8 cellular contexts compared by ENCODE assay signal in the genomic region with DNA sequence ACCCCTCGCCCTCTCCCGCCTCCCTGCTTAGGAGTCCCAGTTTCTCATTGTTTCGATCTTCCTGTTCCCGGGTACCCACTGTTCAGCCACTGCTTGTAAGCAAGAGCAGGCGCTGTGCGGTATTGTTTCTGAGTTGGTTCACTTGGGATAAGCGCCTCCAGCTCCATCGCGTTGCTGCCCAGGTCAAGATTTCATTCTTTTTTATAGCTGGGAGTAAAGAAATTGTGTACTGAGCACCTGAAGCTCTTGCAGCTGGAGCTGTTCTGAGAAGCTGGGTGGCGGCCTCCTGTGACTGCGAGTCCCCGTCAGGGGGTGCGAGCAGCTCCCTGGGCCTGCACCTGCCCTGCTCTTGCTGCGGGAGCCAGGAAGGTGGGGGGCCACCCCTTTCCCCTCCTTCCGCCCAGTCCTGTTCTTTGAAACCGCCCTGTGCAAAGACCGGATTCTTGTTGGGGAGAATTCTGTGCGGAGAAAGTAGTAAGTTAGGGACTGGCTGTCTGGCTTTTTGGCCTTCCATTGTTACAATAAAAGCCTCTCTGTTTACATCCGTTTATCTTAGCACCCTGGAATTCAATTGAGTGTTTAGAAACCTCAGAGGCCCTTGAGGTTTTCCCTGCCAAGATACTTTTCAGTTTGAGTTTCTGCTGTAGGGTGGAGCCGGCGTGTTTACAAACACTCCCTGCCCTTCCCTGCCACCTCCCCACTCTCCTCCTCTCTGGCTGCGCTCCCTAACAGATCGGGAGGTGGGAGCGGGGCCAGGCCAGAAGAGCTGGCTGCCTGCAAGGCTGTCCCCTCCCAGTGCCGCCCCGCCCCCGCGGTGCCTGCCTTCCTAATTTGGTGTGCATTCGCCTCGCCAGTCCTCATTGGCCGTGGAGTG. TPM values are rescaled to one million over a fixed set of nuclear protein-coding genes. Genes with fewer than 3 reads are reported as not detected.
DNase-seq lines count a peak whose midpoint lies in the region; ATAC-seq, FAIRE-seq and TF ChIP-seq lines count a peak whose summit lies in the region.

No MANE protein-coding gene starts in this region.

- no peak for TF ChIP-seq RAD21 in SK-N-SH (IDR thresholded peaks at IDR 0.05; ENCODE audit: low read length)

- no peak overlapping the region for H3K4me2 ChIP-seq in SK-N-SH

- peak; percentile 21 for TF ChIP-seq POLR2A in transverse colon (IDR thresholded peaks at IDR 0.05)

- peaks cover 38% of the 10 kb centered on the region for H3K36me3 Mint-ChIP-seq in activated naive CD8-positive, alpha-beta T cell treated with anti-CD3 and anti-CD28 coated beads, Interleukin-2, amount 50 U/mL, for 24 hours (ENCODE audit: low read depth)

- peaks cover 30% of the 10 kb centered on the region for H3K79me2 ChIP-seq in SK-N-SH (ENCODE audit: insufficient read depth)

- H3K9ac ChIP-seq in SK-N-SH, result no peak overlapping the region

- H3K4me1 ChIP-seq in SK-N-SH (ENCODE audit: control insufficient read depth in 1 of 2, insufficient read depth in 2 of 2, low read depth in 1 of 2, low read length in 1 of 2) (peaks cover 3 to 24% of the 10 kb centered on the region in 2 experiments; a peak in 3 of 4 replicates), pancreas (peaks cover 5 to 26% (median 19%) of the 10 kb centered on the region in 3 donors), transverse colon (peaks cover 30 to 80% (median 59%) of the 10 kb centered on the region in 4 donors)

- H3K27me3 Mint-ChIP-seq in activated naive CD8-positive, alpha-beta T cell treated with anti-CD3 and anti-CD28 coated beads, Interleukin-2, amount 50 U/mL, for 24 hours, result no peaks in the 10 kb centered on the region

- H3K27me3 ChIP-seq in H7 (ENCODE audit: control insufficient read depth, insufficient read depth, low read length) (no peaks in the 10 kb centered on the region; the same call in 1 of the 2 replicates), SK-N-SH (ENCODE audit: insufficient read depth) (no peaks in the 10 kb centered on the region), pancreas (no peaks in the 10 kb centered on the region), transverse colon (no peaks in the 10 kb centered on the region)

- H3K4me3 Mint-ChIP-seq in activated naive CD8-positive, alpha-beta T cell treated with anti-CD3 and anti-CD28 coated beads, Interleukin-2, amount 50 U/mL, for 24 hours, result peak overlapping the region; percentile 81

- H3K9me2 ChIP-seq in SK-N-SH, result no peaks in the 10 kb centered on the region

- H3K4me1 Mint-ChIP-seq in activated naive CD8-positive, alpha-beta T cell treated with anti-CD3 and anti-CD28 coated beads, Interleukin-2, amount 50 U/mL, for 24 hours, result peaks cover 79% of the 10 kb centered on the region

- ATAC-seq in activated naive CD8-positive, alpha-beta T cell treated with anti-CD3 and anti-CD28 coated beads, Interleukin-2, amount 50 U/mL, for 24 hours, result peak; percentile 76
- peak; percentile 94 for ATAC-seq in Right ventricle myocardium superior (ENCODE audit: poor library complexity)
- peak; percentile 94 to 96 (median 95) for ATAC-seq in pancreas

- H3K36me3 ChIP-seq in H7 (replicated peaks; ENCODE audit: control insufficient read depth, insufficient read depth, low read length) (no peaks in the 10 kb centered on the region; the same call in 1 of the 2 replicates), SK-N-SH (replicated peaks in 1 of 2; ENCODE audit: control insufficient read depth in 1 of 2, insufficient read depth in 2 of 2, low read length in 1 of 2) (peaks cover 27 to 28% of the 10 kb centered on the region in 2 experiments), pancreas (peaks cover 0 to 14% (median 5%) of the 10 kb centered on the region in 3 donors), transverse colon (peaks cover 0 to 3% (median 0%) of the 10 kb centered on the region in 4 donors)

- CTCF ChIA-PET in SK-N-SH (lab: Yijun Ruan, JAX), result interaction anchor here (1.0 to 1.3 kb wide), 2 partner anchors 10 to 20 kb away, joined by 3 read pairs; no protein-coding TSS in a partner anchor

- no peak for TF ChIP-seq CTCF in SK-N-SH (IDR thresholded peaks at IDR 0.05)
- no peak for TF ChIP-seq CTCF in pancreas (IDR thresholded peaks at IDR 0.05)
- no peak for TF ChIP-seq CTCF in transverse colon (IDR thresholded peaks at IDR 0.05)

- in situ Hi-C loops in transverse colon (cut with MboI; ENCODE audit: low pct_ligation_motif_present in 1 of 4, low pct_unique_long_range_greater_than_20kb in 1 of 4, low sequenced_read_pairs in 3 of 4), result loop anchor here in 1 of 4 donors (10.0 kb wide), 1 partner anchor 60 kb away; a partner anchor contains a TSS

- no peaks in the 10 kb centered on the region for H3K9me3 Mint-ChIP-seq in activated naive CD8-positive, alpha-beta T cell treated with anti-CD3 and anti-CD28 coated beads, Interleukin-2, amount 50 U/mL, for 24 hours

- H2AFZ ChIP-seq in SK-N-SH (ENCODE audit: low read depth), result no peak overlapping the region

- H3K9me3 ChIP-seq in SK-N-SH, result no peaks in the 10 kb centered on the region
- no peaks in the 10 kb centered on the region for H3K9me3 ChIP-seq in pancreas
- H3K9me3 ChIP-seq in transverse colon, result no peaks in the 10 kb centered on the region

- peak; percentile 94 for FAIRE-seq in pancreas (lab: Jason Lieb, UNC)

- H3K4me3 ChIP-seq in H7 (ENCODE audit: insufficient read depth, low read depth, low read length) (peak overlapping the region; percentile 0; the same call in 1 of the 2 replicates), SK-N-SH (ENCODE audit: low read depth in 2 of 2, low read length in 1 of 2) (no peak overlapping the region), pancreas (peak overlapping the region in 2 of 4 donors; percentile 7 to 19), transverse colon (peak overlapping the region in 3 of 4 donors; percentile 13 to 43 (median 21))

- POLR2A ChIA-PET in SK-N-SH (lab: Yijun Ruan, JAX), result no interaction called here

- WGBS in SK-N-SH (ENCODE audit: low lambda C conversion rate), result 82% methylated on average over 31 of the region's 31 CpGs
- 18 to 21% methylated on average over 31 of the region's 31 CpGs for WGBS in pancreas, 2 donors
- 11 to 23% methylated on average over 7 to 30 of the region's 31 CpGs for WGBS in transverse colon (ENCODE audit: low coverage in 1 of 2), 2 donors

- H3K27ac ChIP-seq in SK-N-SH (ENCODE audit: low read depth in 2 of 2, low read length in 1 of 2) (peak overlapping the region in 1 of 2 experiments; percentile 60; a peak in 2 of 4 replicates), pancreas (peak overlapping the region; percentile 60 to 92 (median 88)), transverse colon (peak overlapping the region; percentile 96 to 99 (median 98))

- H3F3A ChIP-seq in SK-N-SH (replicated peaks; ENCODE audit: insufficient read depth), result peaks cover 5% of the 10 kb centered on the region

- TF ChIP-seq EP300 in SK-N-SH (IDR thresholded peaks at IDR 0.05; ENCODE audit: borderline replicate concordance in 1 of 2, low read depth in 1 of 2, low read length in 1 of 2) (no peak), transverse colon (IDR thresholded peaks at IDR 0.05; ENCODE audit: low read depth) (peak; percentile 81)

- no peaks in the 10 kb centered on the region for H4K20me1 ChIP-seq in SK-N-SH (ENCODE audit: insufficient read depth)

- H3K27ac Mint-ChIP-seq in activated naive CD8-positive, alpha-beta T cell treated with anti-CD3 and anti-CD28 coated beads, Interleukin-2, amount 50 U/mL, for 24 hours, result peak overlapping the region; percentile 88

- intact Hi-C loops in Right ventricle myocardium superior (cut with DNase I), result no loop called here
- intact Hi-C loops in pancreas (cut with DNase I), result loop anchor here in 1 of 3 donors (10.0 kb wide), 1 partner anchor 60 kb away; a partner anchor contains a TSS
- intact Hi-C loops in transverse colon (cut with DNase I; ENCODE audit: low total_unique reads), result loop anchor here (5.0 kb wide), 1 partner anchor 62 kb away; a partner anchor contains a TSS

- DNase-seq in ELR (ENCODE audit: low read depth) (peak; percentile 98), H7 (peak; percentile 97), M059J (ENCODE audit: low read depth) (peak; percentile 96), SK-N-SH (peak; percentile 63), Right ventricle myocardium superior (peak; percentile 100), pancreas (peak; percentile 95 to 98 (median 97)), transverse colon (peak; percentile 98)
- peak; percentile 80 for DNase-seq in activated naive CD8-positive, alpha-beta T cell treated with anti-CD3 and anti-CD28 coated beads, Interleukin-2, amount 50 U/mL, for 24 hours

TF ChIP-seq in SK-N-SH, 30 proteins besides CTCF, POLR2A, EP300 and RAD21 (continues in another document):
- TF ChIP-seq MXI1 (IDR thresholded peaks at IDR 0.05; ENCODE audit: low read depth, low read length) (no peak), TEAD4 (IDR thresholded peaks at IDR 0.05; ENCODE audit: borderline replicate concordance, insufficient read depth) (no peak), MEF2A (IDR thresholded peaks at IDR 0.05; ENCODE audit: borderline replicate concordance, low read depth) (no peak), FOSL2 (IDR thresholded peaks at IDR 0.05; ENCODE audit: borderline replicate concordance, low read depth) (no peak), POLR2AphosphoS5 (IDR thresholded peaks at IDR 0.05; ENCODE audit: low read depth, low read length) (no peak), GATA2 (CRISPR knock-in tag; IDR thresholded peaks at IDR 0.05) (no peak), RFX5 (IDR thresholded peaks at IDR 0.05; ENCODE audit: low read length) (no peak), TCF12 (IDR thresholded peaks at IDR 0.05) (no peak), FOXJ3 (CRISPR knock-in tag; IDR thresholded peaks at IDR 0.05) (no peak)
- TF ChIP-seq, protein P1, sequence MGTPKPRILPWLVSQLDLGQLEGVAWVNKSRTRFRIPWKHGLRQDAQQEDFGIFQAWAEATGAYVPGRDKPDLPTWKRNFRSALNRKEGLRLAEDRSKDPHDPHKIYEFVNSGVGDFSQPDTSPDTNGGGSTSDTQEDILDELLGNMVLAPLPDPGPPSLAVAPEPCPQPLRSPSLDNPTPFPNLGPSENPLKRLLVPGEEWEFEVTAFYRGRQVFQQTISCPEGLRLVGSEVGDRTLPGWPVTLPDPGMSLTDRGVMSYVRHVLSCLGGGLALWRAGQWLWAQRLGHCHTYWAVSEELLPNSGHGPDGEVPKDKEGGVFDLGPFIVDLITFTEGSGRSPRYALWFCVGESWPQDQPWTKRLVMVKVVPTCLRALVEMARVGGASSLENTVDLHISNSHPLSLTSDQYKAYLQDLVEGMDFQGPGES (IDR thresholded peaks at IDR 0.05; ENCODE audit: low read depth, low read length), result no peak

RNA-seq across cellular contexts. Expression of a gene that starts 30.8 kb away (rescaled TPM):
- 22.4 and 25.6 TPM in 2 replicates for total RNA-seq in H7 (2014; rRNA removed; shearing (Covaris generic))
- 15.4 and 22.7 TPM in 2 replicates for total RNA-seq in M059J (2014; rRNA removed; shearing (Covaris generic))
- polyA plus RNA-seq in SK-N-SH (2012; rRNA removed) (29.5 and 36.7 TPM in 2 replicates), pancreas (10 to 100 TPM; 80.5 to 81.2 TPM)
- polyA plus RNA-seq in SK-N-SH (2012; cell fraction: cytosol; rRNA removed), result 5.5 and 11.0 TPM in 2 replicates
- polyA plus RNA-seq in SK-N-SH (2012; cell fraction: nucleus; rRNA removed), result 159 and 241 TPM in 2 replicates
- total RNA-seq in Right ventricle myocardium superior (12.7 TPM), pancreas (10 to 100 TPM; 12.8 to 28.8 (median 16.9) TPM), transverse colon (100 to 1,000 TPM in 1 of 4 donors, 10 to 100 TPM in 3; 36.6 to 111 (median 44.5) TPM)

Comparison
In these comparisons a context has a peak if more than half of its experiments do, and no peak if none do; other contexts are left out.
1. H3K4me3 ChIP-seq: peak in H7 (single experiment) and transverse colon (3 of 4); none in SK-N-SH (0 of 2).
2. Peak in every context shown above with its lines, with median percentiles within 50 percentile points of each other: DNase-seq and ATAC-seq.